26 cellular contexts compared by ENCODE assay signal in the genomic region with DNA sequence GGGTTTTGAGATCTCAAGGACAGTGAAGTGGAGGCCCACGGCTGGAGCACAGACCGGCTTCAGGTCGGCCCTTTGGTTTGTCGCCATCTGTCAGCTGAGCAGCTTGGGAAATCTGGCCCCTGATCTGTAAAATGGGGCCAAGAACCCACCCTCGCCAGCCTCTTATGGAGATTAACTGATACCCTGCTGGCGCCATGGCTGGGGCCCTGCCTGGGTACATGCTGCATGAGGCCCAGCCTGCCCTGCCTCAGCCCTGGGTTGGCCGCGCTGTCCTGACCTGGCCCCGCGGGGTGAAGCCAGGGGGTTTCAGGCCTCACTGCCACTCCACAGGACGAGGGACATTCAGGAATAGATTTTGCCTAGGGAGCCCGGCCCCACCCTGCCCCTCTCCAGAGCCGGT. TPM values are rescaled to one million over a fixed set of nuclear protein-coding genes. Genes with fewer than 3 reads are reported as not detected.
"Had no signal": no experiment of that assay in that cellular context is flagged by ENCODE, and none has a peak within 500 bp of the region (broad histone marks: within the 10 kb centered on the region; RNA-seq: fewer than 3 reads in every experiment).

No MANE protein-coding gene starts in this region.

- H3K27ac ChIP-seq: colonic mucosa, epithelial cell of prostate, gastrocnemius medialis, neutrophil, parathyroid adenoma, stomach, thyroid gland had no signal

- H3K4me1 ChIP-seq: colonic mucosa, gastrocnemius medialis, parathyroid adenoma, stomach, thyroid gland had no signal

- ATAC-seq: gastrocnemius medialis; left colon; naive thymus-derived CD4-positive, alpha-beta T cell; sciatic nerve; stimulated activated effector memory CD8-positive, alpha-beta T cell treated with anti-CD3 and anti-CD28 coated beads, Interleukin-12 subunit alpha, Interleukin-12 subunit beta, amount 100 ng/mL, for 72 hours had no signal

- H3K9me3 ChIP-seq: colonic mucosa, gastrocnemius medialis, neutrophil, stomach, thyroid gland had no signal

- H3K9ac ChIP-seq: parathyroid adenoma had no signal

- H3K27me3 ChIP-seq: colonic mucosa, neutrophil, thyroid gland had no signal

- H3K36me3 ChIP-seq: colonic mucosa, gastrocnemius medialis, neutrophil, stomach, thyroid gland had no signal

- H3K4me3 ChIP-seq: colonic mucosa, gastrocnemius medialis, lung, stomach, thyroid gland had no signal

- DNase-seq: colonic mucosa; effector CD8-positive, alpha-beta T cell; endodermal cell; foreskin fibroblast; gastrocnemius medialis; head of caudate nucleus; hypothalamus; immature natural killer cell; islet precursor cell; kidney glomerular epithelial cell; left colon; naive thymus-derived CD4-positive, alpha-beta T cell; stimulated activated CD4-positive, alpha-beta T cell treated with anti-CD3 and anti-CD28 coated beads, Interleukin-2, amount 100 ng/mL, for 24 hours; stimulated activated CD4-positive, alpha-beta T cell treated with anti-CD3 and anti-CD28 coated beads, Interleukin-4, amount 100 ng/mL, for 24 hours; stimulated activated naive CD4-positive, alpha-beta T cell treated with Interleukin-2 at 50 U/mL for 16 hours; stomach; thyroid gland; trophoblast cell had no signal

- H2AFZ ChIP-seq: parathyroid adenoma had no signal

RNA-seq across cellular contexts. Expression of a gene that starts 33.9 kb away (rescaled TPM):
- total RNA-seq: chondrocyte had no signal
- polyA plus RNA-seq: immature natural killer cell; naive thymus-derived CD4-positive, alpha-beta T cell; neural cell had no signal
